In the genomic region with DNA sequence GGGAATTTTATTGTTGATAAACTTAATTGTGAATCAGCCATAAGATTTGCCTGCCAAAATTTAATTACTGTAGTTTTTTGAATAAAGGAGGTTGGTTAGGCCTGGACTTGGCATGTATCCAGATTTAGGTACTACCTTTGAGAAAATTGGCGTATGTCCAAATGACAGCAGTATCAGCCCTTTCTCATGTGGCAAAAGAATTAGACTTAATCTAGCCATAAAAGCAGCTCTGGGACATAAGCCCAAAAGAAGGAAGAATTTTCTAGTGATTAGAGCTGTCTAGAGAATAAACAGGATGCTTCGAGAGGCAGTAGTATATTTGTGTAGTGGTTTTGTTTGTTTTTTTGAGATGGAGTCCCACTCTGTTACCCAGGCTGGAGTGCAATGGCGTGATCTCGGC, we compare ENCODE assay signal across 17 cellular contexts. TPM values are rescaled to one million over a fixed set of nuclear protein-coding genes. Genes with fewer than 3 reads are reported as not detected.
DNase-seq lines count a peak whose midpoint lies in the region; ATAC-seq, FAIRE-seq and TF ChIP-seq lines count a peak whose summit lies in the region.
"Had no signal": no experiment of that assay in that cellular context is flagged by ENCODE, and none has a peak within 500 bp of the region (broad histone marks: within the 10 kb centered on the region; RNA-seq: fewer than 3 reads in every experiment).

No MANE protein-coding gene starts in this region.

- FAIRE-seq in bronchial epithelial cell (lab: Jason Lieb, UNC) = no peak
- FAIRE-seq: frontal cortex, GM12892 had no signal

- peaks cover 2% of the 10 kb centered on the region for H3K27me3 ChIP-seq in bronchial epithelial cell (ENCODE audit: control insufficient read depth, insufficient read depth, low read length)

- H3K36me3 ChIP-seq in bronchial epithelial cell (ENCODE audit: control insufficient read depth, insufficient read depth, low read length) = no peaks in the 10 kb centered on the region

- ATAC-seq in HG02973 (IDR thresholded peaks at IDR 0.05; ENCODE audit: unreplicated experiment) (no peak), HG02981 (IDR thresholded peaks at IDR 0.05; ENCODE audit: unreplicated experiment) (no peak)
- ATAC-seq: GM23338 had no signal

- DNase-seq in DMS 273 treated with DMSO at 0.1 percent for 48 hours (lab: John Stamatoyannopoulos, UW) = peak; percentile 19
- DNase-seq in NCI-H1092 treated with DMSO at 0.1 percent for 48 hours (lab: John Stamatoyannopoulos, UW) = peak; percentile 77
- DNase-seq in NCI-H345 (lab: John Stamatoyannopoulos, UW) = peak; percentile 94
- peak; percentile 23 for DNase-seq in bronchial epithelial cell (ENCODE audit: low read depth)
- DNase-seq in amniotic stem cell (lab: John Stamatoyannopoulos, UW) = no peak
- no peak for DNase-seq in NCI-H1694 (lab: John Stamatoyannopoulos, UW)
- DNase-seq: activated CD8-positive, alpha-beta memory T cell treated with anti-CD3 and anti-CD28 coated beads, Interleukin-2, amount 50 U/mL, for 48 hours; activated naive CD8-positive, alpha-beta T cell treated with anti-CD3 and anti-CD28 coated beads, Interleukin-2, amount 10 ng/mL, durations not matched to agents 7 days and 5 days; Calu3; cortex of kidney; islet precursor cell; Right ventricle myocardium superior had no signal

- TF ChIP-seq CTCF in bronchial epithelial cell (IDR thresholded peaks at IDR 0.05; ENCODE audit: insufficient read depth, low read length, severe bottlenecking) = no peak

- H3K4me3 ChIP-seq in bronchial epithelial cell (ENCODE audit: low read depth, low read length) = no peak overlapping the region
- H3K4me3 ChIP-seq: GM23338 had no signal

RNA-seq across cellular contexts. Expression of gene PPM1E, which starts 27.7 kb away (rescaled TPM):
- 0.26 and 0.38 TPM in 2 replicates for total RNA-seq in bronchial epithelial cell
- total RNA-seq: activated naive CD8-positive, alpha-beta T cell treated with anti-CD3 and anti-CD28 coated beads, Interleukin-2, amount 10 ng/mL, durations not matched to agents 7 days and 5 days had no signal

Comparison
In these comparisons a context has a peak if more than half of its experiments do, and no peak if none do; other contexts are left out.
1. DNase-seq: peak in DMS 273 treated with DMSO at 0.1 percent for 48 hours (single experiment), NCI-H1092 treated with DMSO at 0.1 percent for 48 hours (single experiment), NCI-H345 (single experiment) and bronchial epithelial cell (single experiment); none in amniotic stem cell (single experiment) and NCI-H1694 (single experiment).